In genomic region chr14:103735815-103736545, GRCh38 we compare ENCODE assay signal across 18 cellular contexts. TPM values are rescaled to one million over a fixed set of nuclear protein-coding genes. Genes with fewer than 3 reads are reported as not detected.
DNase-seq lines count a peak whose midpoint lies in the region; ATAC-seq, FAIRE-seq and TF ChIP-seq lines count a peak whose summit lies in the region.
"Had no signal": no experiment of that assay in that cellular context is flagged by ENCODE, and none has a peak within 500 bp of the region (broad histone marks: within the 10 kb centered on the region; RNA-seq: fewer than 3 reads in every experiment).

No MANE protein-coding gene starts in this region.

- H3K4me3 ChIP-seq in PC-9 (no peak overlapping the region), HepG2 (replicated peaks in 1 of 3; ENCODE audit: insufficient read depth in 1 of 3, low read depth in 2 of 3, low read length in 3 of 3) (no peak overlapping the region), thoracic aorta (no peak overlapping the region)
- H3K4me3 ChIP-seq: smooth muscle cell had no signal

- H3K27me3 ChIP-seq in PC-9 (ENCODE audit: insufficient read depth, low read depth): no peaks in the 10 kb centered on the region
- H3K27me3 ChIP-seq in HepG2 (ENCODE audit: control insufficient read depth in 1 of 2, insufficient read depth in 2 of 2, low read length in 2 of 2): no peaks in the 10 kb centered on the region
- H3K27me3 ChIP-seq in thoracic aorta (replicated peaks; ENCODE audit: insufficient read depth): no peaks in the 10 kb centered on the region
- H3K27me3 ChIP-seq: BE2C had no signal

- H3K36me3 ChIP-seq in PC-9 (ENCODE audit: low read depth): no peaks in the 10 kb centered on the region
- peaks cover 11 to 26% of the 10 kb centered on the region in 2 experiments; a peak in 4 of 5 replicates for H3K36me3 ChIP-seq in HepG2 (replicated peaks in 1 of 2; ENCODE audit: control insufficient read depth in 1 of 2, insufficient read depth in 2 of 2, low read length in 2 of 2)
- H3K36me3 ChIP-seq in thoracic aorta: peaks cover 25% of the 10 kb centered on the region

- FAIRE-seq in HepG2 (lab: Jason Lieb, UNC): no peak
- FAIRE-seq: islet of Langerhans had no signal

- POLR2A ChIA-PET in PC-9 (lab: Charles Lee; ENCODE audit: unreplicated experiment): no interaction called here
- POLR2A ChIA-PET in HepG2 (lab: Yijun Ruan, JAX): no interaction called here

- H3K9me2 ChIP-seq in PC-9 (ENCODE audit: insufficient read depth): no peaks in the 10 kb centered on the region

- H3K9me3 ChIP-seq in PC-9 (ENCODE audit: insufficient read depth, low read depth): no peaks in the 10 kb centered on the region
- no peaks in the 10 kb centered on the region for H3K9me3 ChIP-seq in HepG2 (ENCODE audit: low read length)
- H3K9me3 ChIP-seq in thoracic aorta: no peaks in the 10 kb centered on the region
- H3K9me3 ChIP-seq: BE2C had no signal

- H2AFZ ChIP-seq in PC-9: no peak overlapping the region
- H2AFZ ChIP-seq in HepG2 (ENCODE audit: low read length): no peak overlapping the region

- H3K79me2 ChIP-seq in PC-9 (ENCODE audit: low read depth) (no peaks in the 10 kb centered on the region), HepG2 (ENCODE audit: insufficient read depth, low read length) (no peaks in the 10 kb centered on the region)

- intact Hi-C loops in PC-9 (cut with micrococcal nuclease; ENCODE audit: unreplicated experiment) (no loop called here), HepG2 (cut with micrococcal nuclease; ENCODE audit: unreplicated experiment) (no loop called here)

- BruUV-seq in PC-9 (replicated peaks; lab: Mats Ljungman, UMichigan) (no TSS peak), HepG2 (replicated peaks; lab: Mats Ljungman, UMichigan) (no TSS peak)

- peak overlapping the region; percentile 49 for H3K4me2 ChIP-seq in PC-9
- no peak overlapping the region for H3K4me2 ChIP-seq in HepG2 (ENCODE audit: low read depth, low read length)
- H3K4me2 ChIP-seq: smooth muscle cell had no signal

- H4K20me1 ChIP-seq in PC-9 (ENCODE audit: insufficient read depth) (peaks cover 11% of the 10 kb centered on the region; the same call in 1 of the 2 replicates), HepG2 (ENCODE audit: insufficient read depth, low read length) (no peaks in the 10 kb centered on the region)

- TF ChIP-seq CTCF in PC-9 (conservative IDR thresholded peaks at IDR 0.05) (no peak), HepG2 (CRISPR knock-in tag; IDR thresholded peaks at IDR 0.05) (no peak), thoracic aorta (IDR thresholded peaks at IDR 0.05) (no peak)

- ATAC-seq in HepG2: no peak; the same call in 1 of the 3 replicates
- no peak for ATAC-seq in thoracic aorta (ENCODE audit: insufficient number of reproducible peaks, low FRiP score, low read depth)
- no peak for ATAC-seq in HG03280 (IDR thresholded peaks at IDR 0.05; ENCODE audit: unreplicated experiment)
- ATAC-seq: stimulated activated naive B cell treated with anti-CD40 and anti-IgM and Interleukin-4, amounts not matched to agents 10 μg/mL and 1 μg/mL and 100 μg/mL, for 72 hours had no signal

- no peak for TF ChIP-seq POLR2A in HepG2 (IDR thresholded peaks at IDR 0.05; ENCODE audit: insufficient read depth in 1 of 2, low read depth in 2 of 2, low read length in 2 of 2)

- H3K27ac ChIP-seq in PC-9 (no peak overlapping the region), caudate nucleus (ENCODE audit: low read depth, low read length) (peak overlapping the region; percentile 86), HepG2 (ENCODE audit: extremely low read length, insufficient read depth, low read length) (no peak overlapping the region), thoracic aorta (peak overlapping the region; percentile 82 to 91)

- CTCF ChIA-PET in PC-9 (lab: Charles Lee): interaction anchor here (0.5 to 1.1 kb wide), 4 partner anchors 31 to 184 kb away, joined by 3 read pairs; no protein-coding TSS in a partner anchor
- CTCF ChIA-PET in HepG2 (lab: Yijun Ruan, JAX; ENCODE audit: low intra/inter-chr PET ratio, low total read pairs): no interaction called here

- peaks cover 23% of the 10 kb centered on the region; the same call in 1 of the 2 replicates for H3F3A ChIP-seq in PC-9 (ENCODE audit: insufficient read depth, low read depth)

- TF ChIP-seq EP300 in HepG2 (IDR thresholded peaks at IDR 0.05; ENCODE audit: low read depth in 2 of 2, low read length in 2 of 2) (no peak), HepG2 (CRISPR knock-in tag; IDR thresholded peaks at IDR 0.05; ENCODE audit: borderline replicate concordance) (no peak)

- peak; percentile 82 to 94 for DNase-seq in PC-9
- no peak for DNase-seq in caudate nucleus (lab: John Stamatoyannopoulos, UW)
- no peak for DNase-seq in HepG2 (ENCODE audit: low spot score)
- DNase-seq in thoracic aorta (ENCODE audit: low spot score): no peak
- DNase-seq in HuH-7.5 (ENCODE audit: low spot score): no peak
- DNase-seq in activated CD4-positive, alpha-beta T cell treated with anti-CD3 and anti-CD28 coated beads, Interleukin-2, amount 50 U/mL, for 48 hours: no peak
- DNase-seq in NK-92 treated with Interleukin-12 subunit alpha and Interleukin-12 subunit beta, amount 100 ng/mL, for 24 hours (lab: John Stamatoyannopoulos, UW): no peak
- DNase-seq: activated CD8-positive, alpha-beta memory T cell treated with anti-CD3 and anti-CD28 coated beads, Interleukin-2, amount 50 U/mL, for 48 hours; BE2C; central memory CD4-positive, alpha-beta T cell; KBM-7; NCI-H1105; NCI-H2171 treated with DMSO at 0.1 percent for 48 hours; SHP77 treated with DMSO at 0.1 percent for 48 hours; stimulated activated naive B cell treated with anti-CD40 and anti-IgM and Interleukin-4, amounts not matched to agents 10 μg/mL and 1 μg/mL and 100 μg/mL, for 72 hours had no signal

- TF ChIP-seq RAD21 in HepG2 (CRISPR knock-in tag; IDR thresholded peaks at IDR 0.05): no peak

- WGBS in HepG2 (ENCODE audit: low lambda C conversion rate): 96% methylated on average over 15 of the region's 22 CpGs

- H3K4me1 ChIP-seq in PC-9 (replicated peaks; ENCODE audit: insufficient read depth) (peaks cover 15% of the 10 kb centered on the region), HepG2 (ENCODE audit: insufficient read depth, low read length) (0 out of 2 replicates have a peak, but pooled peaks cover 10% of the 10 kb centered on the region), thoracic aorta (ENCODE audit: control insufficient read depth in 1 of 2, low read depth in 2 of 2) (peaks cover 21 to 52% of the 10 kb centered on the region in 2 donors)
- H3K4me1 ChIP-seq: BE2C had no signal

- in situ Hi-C loops in HepG2 (cut with HindIII; ENCODE audit: extremely low pct_ligation_motif_present, low pct_unique_long_range_greater_than_20kb): no loop called here

- H3K9ac ChIP-seq in HepG2 (ENCODE audit: insufficient read depth, low read depth, low read length): no peak overlapping the region

RNA-seq across cellular contexts. Expression of gene ZFYVE21, which starts 20.4 kb away (rescaled TPM):
- total RNA-seq in PC-9 (2021) (93.3 and 118 TPM in 2 replicates), HepG2 (2016; rRNA removed; fragmentation: Illumina TruSeq; extraction: Trizol) (34.3 and 35.1 TPM in 2 replicates), thoracic aorta (100 to 1,000 TPM in 1 of 2 donors, 10 to 100 TPM in 1; 97.1 to 159 TPM)
- total RNA-seq in HepG2 (2016; cell fraction: cytosol; rRNA removed; fragmentation: Illumina TruSeq; extraction: Trizol; ENCODE audit: low read depth): 12.0 and 12.6 TPM in 2 replicates
- total RNA-seq in HepG2 (2016; cell fraction: insoluble cytoplasmic fraction; rRNA removed; fragmentation: Illumina TruSeq; extraction: Trizol): 36.2 and 37.2 TPM in 2 replicates
- total RNA-seq in HepG2 (2016; cell fraction: membrane; rRNA removed; fragmentation: Illumina TruSeq; extraction: Trizol): 23.9 and 24.1 TPM in 2 replicates
- total RNA-seq in HepG2 (2016; cell fraction: nucleus; rRNA removed; fragmentation: Illumina TruSeq; extraction: Trizol): 25.9 TPM in 2 replicates
- 34.4 and 36.2 TPM in 2 replicates for polyA plus RNA-seq in HepG2 (2011; rRNA removed)
- 33.8 and 35.9 TPM in 2 replicates for polyA plus RNA-seq in HepG2 (2011; cell fraction: cytosol; rRNA removed)
- 57.7 and 67.1 TPM in 2 replicates for polyA plus RNA-seq in HepG2 (2011; cell fraction: nucleus; rRNA removed)
- 18.5 and 20.2 TPM in 2 replicates for polyA plus RNA-seq in HepG2 (2012)
- polyA plus RNA-seq in HepG2 (2016; cell fraction: cytosol; fragmentation: Illumina TruSeq; extraction: Trizol; ENCODE audit: low read depth): 9.6 and 11.9 TPM in 2 replicates
- polyA plus RNA-seq in HepG2 (2016; cell fraction: insoluble cytoplasmic fraction; fragmentation: Illumina TruSeq; extraction: Trizol; ENCODE audit: low read depth): 38.6 and 42.4 TPM in 2 replicates
- 20.7 and 23.8 TPM in 2 replicates for polyA plus RNA-seq in HepG2 (2016; cell fraction: membrane; fragmentation: Illumina TruSeq; extraction: Trizol; ENCODE audit: low read depth)
- 55.9 and 58.6 TPM in 2 replicates for polyA plus RNA-seq in HepG2 (2016; cell fraction: nucleus; fragmentation: Illumina TruSeq; extraction: Trizol; ENCODE audit: insufficient read depth, low read depth)
- polyA minus RNA-seq in HepG2 (2011; rRNA and poly(A)+ RNA removed; ENCODE audit: low replicate concordance): 32.6 and 37.6 TPM in 2 replicates
- 12.3 and 14.1 TPM in 2 replicates for polyA minus RNA-seq in HepG2 (2011; cell fraction: cytosol; rRNA and poly(A)+ RNA removed)
- 23.7 and 24.3 TPM in 2 replicates for polyA minus RNA-seq in HepG2 (2011; cell fraction: nucleus; rRNA and poly(A)+ RNA removed)

RNA-seq across cellular contexts. Expression of gene XRCC3, which starts 20.7 kb away (rescaled TPM):
- total RNA-seq in PC-9 (2021) (64.1 and 65.1 TPM in 2 replicates), HepG2 (2016; rRNA removed; fragmentation: Illumina TruSeq; extraction: Trizol) (22.7 and 25.8 TPM in 2 replicates), thoracic aorta (10 to 100 TPM in 1 of 2 donors, 1 to 10 TPM in 1; 8.4 to 18.5 TPM)
- 7.5 and 8.6 TPM in 2 replicates for total RNA-seq in HepG2 (2016; cell fraction: cytosol; rRNA removed; fragmentation: Illumina TruSeq; extraction: Trizol; ENCODE audit: low read depth)
- total RNA-seq in HepG2 (2016; cell fraction: insoluble cytoplasmic fraction; rRNA removed; fragmentation: Illumina TruSeq; extraction: Trizol): 22.7 and 28.8 TPM in 2 replicates
- total RNA-seq in HepG2 (2016; cell fraction: membrane; rRNA removed; fragmentation: Illumina TruSeq; extraction: Trizol): 19.2 and 25.6 TPM in 2 replicates
- total RNA-seq in HepG2 (2016; cell fraction: nucleus; rRNA removed; fragmentation: Illumina TruSeq; extraction: Trizol): 16.7 and 17.3 TPM in 2 replicates
- 5.4 and 5.8 TPM in 2 replicates for polyA plus RNA-seq in HepG2 (2011; rRNA removed)
- polyA plus RNA-seq in HepG2 (2011; cell fraction: cytosol; rRNA removed): 4.3 and 7.4 TPM in 2 replicates
- polyA plus RNA-seq in HepG2 (2011; cell fraction: nucleus; rRNA removed): 12.7 and 15.0 TPM in 2 replicates
- 6.2 and 8.5 TPM in 2 replicates for polyA plus RNA-seq in HepG2 (2012)
- polyA plus RNA-seq in HepG2 (2016; cell fraction: cytosol; fragmentation: Illumina TruSeq; extraction: Trizol; ENCODE audit: low read depth): 5.5 and 6.6 TPM in 2 replicates
- 14.6 and 16.7 TPM in 2 replicates for polyA plus RNA-seq in HepG2 (2016; cell fraction: insoluble cytoplasmic fraction; fragmentation: Illumina TruSeq; extraction: Trizol; ENCODE audit: low read depth)
- 13.9 and 14.8 TPM in 2 replicates for polyA plus RNA-seq in HepG2 (2016; cell fraction: membrane; fragmentation: Illumina TruSeq; extraction: Trizol; ENCODE audit: low read depth)
- 39.8 and 43.1 TPM in 2 replicates for polyA plus RNA-seq in HepG2 (2016; cell fraction: nucleus; fragmentation: Illumina TruSeq; extraction: Trizol; ENCODE audit: insufficient read depth, low read depth)
- 11.1 and 22.9 TPM in 2 replicates for polyA minus RNA-seq in HepG2 (2011; rRNA and poly(A)+ RNA removed; ENCODE audit: low replicate concordance)
- polyA minus RNA-seq in HepG2 (2011; cell fraction: cytosol; rRNA and poly(A)+ RNA removed): 4.7 and 5.6 TPM in 2 replicates
- 5.5 and 7.3 TPM in 2 replicates for polyA minus RNA-seq in HepG2 (2011; cell fraction: nucleus; rRNA and poly(A)+ RNA removed)

Comparison
In these comparisons a context has a peak if more than half of its experiments do, and no peak if none do; other contexts are left out.
1. DNase-seq: peak in PC-9 (2 of 2); none in caudate nucleus (0 of 61), HepG2 (single experiment), thoracic aorta (single experiment), HuH-7.5 (single experiment), activated CD4-positive, alpha-beta T cell treated with anti-CD3 and anti-CD28 coated beads, Interleukin-2, amount 50 U/mL, for 48 hours (0 of 2) and NK-92 treated with Interleukin-12 subunit alpha and Interleukin-12 subunit beta, amount 100 ng/mL, for 24 hours (single experiment).
2. H3K27ac ChIP-seq: peak in caudate nucleus (single experiment) and thoracic aorta (2 of 2); none in PC-9 (single experiment) and HepG2 (single experiment).